In the genomic region with DNA sequence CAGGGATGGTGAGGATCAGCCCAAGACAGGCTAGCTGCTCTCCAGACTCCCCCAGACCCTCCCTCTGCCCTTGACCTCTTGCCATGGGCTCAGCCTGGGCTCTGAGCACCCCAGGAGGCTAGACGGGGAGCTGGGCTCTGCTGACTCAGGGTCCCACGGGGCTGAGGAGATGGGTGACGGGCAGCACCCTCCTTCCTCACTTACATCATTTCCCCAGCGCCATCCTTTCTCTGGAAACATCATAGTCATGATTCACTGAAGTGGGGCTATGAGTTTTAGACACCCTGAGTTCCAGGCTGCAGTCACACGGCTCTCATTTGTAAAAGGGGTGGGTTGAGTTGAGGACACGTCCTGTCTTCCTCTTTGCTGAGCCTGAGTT, we compare ENCODE assay signal across 1 cellular context.
TF ChIP-seq lines count a peak whose summit lies in the region.

No MANE protein-coding gene starts in this region.

TF ChIP-seq in GM12878, 131 proteins besides CTCF, POLR2A, EP300 and RAD21 (continued from another document):
- TF ChIP-seq, protein P1, sequence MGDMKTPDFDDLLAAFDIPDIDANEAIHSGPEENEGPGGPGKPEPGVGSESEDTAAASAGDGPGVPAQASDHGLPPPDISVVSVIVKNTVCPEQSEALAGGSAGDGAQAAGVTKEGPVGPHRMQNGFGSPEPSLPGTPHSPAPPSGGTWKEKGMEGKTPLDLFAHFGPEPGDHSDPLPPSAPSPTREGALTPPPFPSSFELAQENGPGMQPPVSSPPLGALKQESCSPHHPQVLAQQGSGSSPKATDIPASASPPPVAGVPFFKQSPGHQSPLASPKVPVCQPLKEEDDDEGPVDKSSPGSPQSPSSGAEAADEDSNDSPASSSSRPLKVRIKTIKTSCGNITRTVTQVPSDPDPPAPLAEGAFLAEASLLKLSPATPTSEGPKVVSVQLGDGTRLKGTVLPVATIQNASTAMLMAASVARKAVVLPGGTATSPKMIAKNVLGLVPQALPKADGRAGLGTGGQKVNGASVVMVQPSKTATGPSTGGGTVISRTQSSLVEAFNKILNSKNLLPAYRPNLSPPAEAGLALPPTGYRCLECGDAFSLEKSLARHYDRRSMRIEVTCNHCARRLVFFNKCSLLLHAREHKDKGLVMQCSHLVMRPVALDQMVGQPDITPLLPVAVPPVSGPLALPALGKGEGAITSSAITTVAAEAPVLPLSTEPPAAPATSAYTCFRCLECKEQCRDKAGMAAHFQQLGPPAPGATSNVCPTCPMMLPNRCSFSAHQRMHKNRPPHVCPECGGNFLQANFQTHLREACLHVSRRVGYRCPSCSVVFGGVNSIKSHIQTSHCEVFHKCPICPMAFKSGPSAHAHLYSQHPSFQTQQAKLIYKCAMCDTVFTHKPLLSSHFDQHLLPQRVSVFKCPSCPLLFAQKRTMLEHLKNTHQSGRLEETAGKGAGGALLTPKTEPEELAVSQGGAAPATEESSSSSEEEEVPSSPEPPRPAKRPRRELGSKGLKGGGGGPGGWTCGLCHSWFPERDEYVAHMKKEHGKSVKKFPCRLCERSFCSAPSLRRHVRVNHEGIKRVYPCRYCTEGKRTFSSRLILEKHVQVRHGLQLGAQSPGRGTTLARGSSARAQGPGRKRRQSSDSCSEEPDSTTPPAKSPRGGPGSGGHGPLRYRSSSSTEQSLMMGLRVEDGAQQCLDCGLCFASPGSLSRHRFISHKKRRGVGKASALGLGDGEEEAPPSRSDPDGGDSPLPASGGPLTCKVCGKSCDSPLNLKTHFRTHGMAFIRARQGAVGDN (IDR thresholded peaks at IDR 0.05): no peak
- TF ChIP-seq YY1 (IDR thresholded peaks at IDR 0.05; ENCODE audit: low read depth, low read length) (0 out of 2 replicates have a peak, but pooled peaks have one; percentile 4), MTA3 (IDR thresholded peaks at IDR 0.05; ENCODE audit: borderline replicate concordance, low read length) (0 out of 2 replicates have a peak, but pooled peaks have one; percentile 7), SREBF2 (IDR thresholded peaks at IDR 0.05; ENCODE audit: low read length) (0 out of 2 replicates have a peak, but pooled peaks have one; percentile 6), HDGF (IDR thresholded peaks at IDR 0.05) (0 out of 2 replicates have a peak, but pooled peaks have one; percentile 40)
- TF ChIP-seq, protein P2, sequence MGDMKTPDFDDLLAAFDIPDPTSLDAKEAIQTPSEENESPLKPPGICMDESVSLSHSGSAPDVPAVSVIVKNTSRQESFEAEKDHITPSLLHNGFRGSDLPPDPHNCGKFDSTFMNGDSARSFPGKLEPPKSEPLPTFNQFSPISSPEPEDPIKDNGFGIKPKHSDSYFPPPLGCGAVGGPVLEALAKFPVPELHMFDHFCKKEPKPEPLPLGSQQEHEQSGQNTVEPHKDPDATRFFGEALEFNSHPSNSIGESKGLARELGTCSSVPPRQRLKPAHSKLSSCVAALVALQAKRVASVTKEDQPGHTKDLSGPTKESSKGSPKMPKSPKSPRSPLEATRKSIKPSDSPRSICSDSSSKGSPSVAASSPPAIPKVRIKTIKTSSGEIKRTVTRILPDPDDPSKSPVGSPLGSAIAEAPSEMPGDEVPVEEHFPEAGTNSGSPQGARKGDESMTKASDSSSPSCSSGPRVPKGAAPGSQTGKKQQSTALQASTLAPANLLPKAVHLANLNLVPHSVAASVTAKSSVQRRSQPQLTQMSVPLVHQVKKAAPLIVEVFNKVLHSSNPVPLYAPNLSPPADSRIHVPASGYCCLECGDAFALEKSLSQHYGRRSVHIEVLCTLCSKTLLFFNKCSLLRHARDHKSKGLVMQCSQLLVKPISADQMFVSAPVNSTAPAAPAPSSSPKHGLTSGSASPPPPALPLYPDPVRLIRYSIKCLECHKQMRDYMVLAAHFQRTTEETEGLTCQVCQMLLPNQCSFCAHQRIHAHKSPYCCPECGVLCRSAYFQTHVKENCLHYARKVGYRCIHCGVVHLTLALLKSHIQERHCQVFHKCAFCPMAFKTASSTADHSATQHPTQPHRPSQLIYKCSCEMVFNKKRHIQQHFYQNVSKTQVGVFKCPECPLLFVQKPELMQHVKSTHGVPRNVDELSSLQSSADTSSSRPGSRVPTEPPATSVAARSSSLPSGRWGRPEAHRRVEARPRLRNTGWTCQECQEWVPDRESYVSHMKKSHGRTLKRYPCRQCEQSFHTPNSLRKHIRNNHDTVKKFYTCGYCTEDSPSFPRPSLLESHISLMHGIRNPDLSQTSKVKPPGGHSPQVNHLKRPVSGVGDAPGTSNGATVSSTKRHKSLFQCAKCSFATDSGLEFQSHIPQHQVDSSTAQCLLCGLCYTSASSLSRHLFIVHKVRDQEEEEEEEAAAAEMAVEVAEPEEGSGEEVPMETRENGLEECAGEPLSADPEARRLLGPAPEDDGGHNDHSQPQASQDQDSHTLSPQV (IDR thresholded peaks at IDR 0.05): no peak
